In genomic region chr3:84961492-84962255, GRCh38 we compare ENCODE assay signal across 19 cellular contexts. TPM values are rescaled to one million over a fixed set of nuclear protein-coding genes. Genes with fewer than 3 reads are reported as not detected.
DNase-seq lines count a peak whose midpoint lies in the region; ATAC-seq and TF ChIP-seq lines count a peak whose summit lies in the region.
"Had no signal": no experiment of that assay in that cellular context is flagged by ENCODE, and none has a peak within 500 bp of the region (broad histone marks: within the 10 kb centered on the region; RNA-seq: fewer than 3 reads in every experiment).

No MANE protein-coding gene starts in this region.

- peak; percentile 62 for DNase-seq in G401 (ENCODE audit: low spot score)
- DNase-seq in WTC11 (ENCODE audit: low spot score) = no peak
- no peak for DNase-seq in iPS DF 6.9 (ENCODE audit: low read depth, low spot score)
- peak; percentile 55 for DNase-seq in pons (ENCODE audit: low spot score)
- no peak for DNase-seq in DMS153 treated with DMSO at 0.1 percent for 48 hours (lab: John Stamatoyannopoulos, UW; ENCODE audit: unreplicated experiment)
- DNase-seq in kidney glomerular epithelial cell (lab: John Stamatoyannopoulos, UW) = no peak
- DNase-seq: activated CD4-positive, alpha-beta T cell treated with anti-CD3 and anti-CD28 coated beads, Interleukin-2, amount 50 U/mL, for 4 hours; brain microvascular endothelial cell; DMS53; mammary epithelial cell; NCI-H526; stimulated activated CD4-positive, alpha-beta T cell treated with anti-CD3 and anti-CD28 coated beads, Interleukin-4, amount 100 ng/mL, for 24 hours; T1000 had no signal

- H3K4me3 ChIP-seq in iPS DF 6.9 (ENCODE audit: low read length) = peak overlapping the region; percentile 68; the same call in 1 of the 2 replicates
- H3K4me3 ChIP-seq: K562 had no signal

- TF ChIP-seq CTCF in WTC11 (IDR thresholded peaks at IDR 0.05) = no peak

- in situ Hi-C loops in G401 (cut with HindIII; ENCODE audit: low sequenced_read_pairs) = no loop called here

- no peak for ATAC-seq in WTC11
- no peak for ATAC-seq in HG03025 (IDR thresholded peaks at IDR 0.05; ENCODE audit: low FRiP score, unreplicated experiment)
- no peak for ATAC-seq in HG02678 (IDR thresholded peaks at IDR 0.05; ENCODE audit: unreplicated experiment)
- ATAC-seq: K562; stimulated activated effector memory CD8-positive, alpha-beta T cell treated with anti-CD3 and anti-CD28 coated beads, Interleukin-12 subunit alpha, Interleukin-12 subunit beta, amount 100 ng/mL, for 72 hours had no signal

- H3K36me3 Mint-ChIP-seq in WTC11 = no peaks in the 10 kb centered on the region
- H3K36me3 Mint-ChIP-seq: stimulated activated effector memory CD8-positive, alpha-beta T cell treated with anti-CD3 and anti-CD28 coated beads, Interleukin-12 subunit alpha, Interleukin-12 subunit beta, amount 100 ng/mL, for 72 hours had no signal

- no peaks in the 10 kb centered on the region for H3K27me3 Mint-ChIP-seq in WTC11 (ENCODE audit: low read depth)

- H3K27ac ChIP-seq in iPS DF 6.9 (ENCODE audit: low read length) = no peak overlapping the region
- H3K27ac ChIP-seq: brain microvascular endothelial cell had no signal

- WGBS in iPS DF 6.9 (ENCODE audit: insufficient coverage, insufficient read length) = no CpG with 5 or more reads among the region's 24 CpGs

- H3K36me3 ChIP-seq in iPS DF 6.9 (ENCODE audit: control insufficient read depth, insufficient read depth, low read length) = no peaks in the 10 kb centered on the region
- H3K36me3 ChIP-seq: brain microvascular endothelial cell had no signal

- H3K4me1 ChIP-seq in iPS DF 6.9 (ENCODE audit: control insufficient read depth, insufficient read depth, low read length) = no peaks in the 10 kb centered on the region

- peaks cover 71% of the 10 kb centered on the region for H3K4me1 Mint-ChIP-seq in WTC11

- H3K27me3 ChIP-seq in iPS DF 6.9 (ENCODE audit: control insufficient read depth, insufficient read depth, low read length) = no peaks in the 10 kb centered on the region

- H3K9me3 ChIP-seq in iPS DF 6.9 (ENCODE audit: control insufficient read depth, insufficient read depth, low read length) = no peaks in the 10 kb centered on the region

- no peak overlapping the region for H3K27ac Mint-ChIP-seq in WTC11
- H3K27ac Mint-ChIP-seq: activated T-helper 2 cell treated with anti-CD3 and anti-CD28 coated beads, Interferon-gamma antibody, Interleukin-2, Interleukin-4, amounts not matched to agents 10 μg/mL and 5 μg/mL and 100 μg/mL, durations not matched to agents 14 hours and 24 hours and 36 hours; stimulated activated effector memory CD8-positive, alpha-beta T cell treated with anti-CD3 and anti-CD28 coated beads, Interleukin-12 subunit alpha, Interleukin-12 subunit beta, amount 100 ng/mL, for 72 hours had no signal

- no peaks in the 10 kb centered on the region for H3K9me3 Mint-ChIP-seq in WTC11
- H3K9me3 Mint-ChIP-seq: activated T-helper 2 cell treated with anti-CD3 and anti-CD28 coated beads, Interferon-gamma antibody, Interleukin-2, Interleukin-4, amounts not matched to agents 10 μg/mL and 5 μg/mL and 100 μg/mL, durations not matched to agents 14 hours and 24 hours and 36 hours had no signal

- POLR2A ChIA-PET in WTC11 (lab: Charles Lee) = no interaction called here

- CTCF ChIA-PET in WTC11 (lab: Charles Lee) = no interaction called here

- H3K4me3 Mint-ChIP-seq in WTC11 = peak overlapping the region; percentile 99
- H3K4me3 Mint-ChIP-seq: stimulated activated effector memory CD8-positive, alpha-beta T cell treated with anti-CD3 and anti-CD28 coated beads, Interleukin-12 subunit alpha, Interleukin-12 subunit beta, amount 100 ng/mL, for 72 hours had no signal

TF ChIP-seq in WTC11, 78 proteins besides CTCF, POLR2A, EP300 and RAD21:
- no peak for TF ChIP-seq RORB (CRISPR knock-in tag; IDR thresholded peaks at IDR 0.05)
- no peak for TF ChIP-seq HMGXB4 (CRISPR knock-in tag; IDR thresholded peaks at IDR 0.05)

RNA-seq across cellular contexts. Expression of gene CADM2, which starts 2.9 kb away (rescaled TPM):
- total RNA-seq in G401 (2014; rRNA removed; shearing (Covaris generic)) = not detected in 2 replicates
- 18.8 to 24.1 TPM (median 21.3 TPM) in 3 replicates for total RNA-seq in WTC11 (2021)
- total RNA-seq: activated T-helper 2 cell treated with anti-CD3 and anti-CD28 coated beads, Interferon-gamma antibody, Interleukin-2, Interleukin-4, amounts not matched to agents 10 μg/mL and 5 μg/mL and 100 μg/mL, durations not matched to agents 14 hours and 24 hours and 36 hours; glomerular endothelial cell; mammary epithelial cell had no signal

Comparison
In these comparisons a context has a peak if more than half of its experiments do, and no peak if none do; other contexts are left out.
1. DNase-seq: peak in G401 (single experiment) and pons (single experiment); none in WTC11 (single experiment), iPS DF 6.9 (single experiment), DMS153 treated with DMSO at 0.1 percent for 48 hours (single experiment) and kidney glomerular epithelial cell (single experiment).
2. RNA of gene CADM2, which starts 2.9 kb away (total RNA-seq): 18.8 to 24.1 TPM in WTC11; not detected in G401; every median in the first group is over 10 times any median in the second.